In the genomic region with DNA sequence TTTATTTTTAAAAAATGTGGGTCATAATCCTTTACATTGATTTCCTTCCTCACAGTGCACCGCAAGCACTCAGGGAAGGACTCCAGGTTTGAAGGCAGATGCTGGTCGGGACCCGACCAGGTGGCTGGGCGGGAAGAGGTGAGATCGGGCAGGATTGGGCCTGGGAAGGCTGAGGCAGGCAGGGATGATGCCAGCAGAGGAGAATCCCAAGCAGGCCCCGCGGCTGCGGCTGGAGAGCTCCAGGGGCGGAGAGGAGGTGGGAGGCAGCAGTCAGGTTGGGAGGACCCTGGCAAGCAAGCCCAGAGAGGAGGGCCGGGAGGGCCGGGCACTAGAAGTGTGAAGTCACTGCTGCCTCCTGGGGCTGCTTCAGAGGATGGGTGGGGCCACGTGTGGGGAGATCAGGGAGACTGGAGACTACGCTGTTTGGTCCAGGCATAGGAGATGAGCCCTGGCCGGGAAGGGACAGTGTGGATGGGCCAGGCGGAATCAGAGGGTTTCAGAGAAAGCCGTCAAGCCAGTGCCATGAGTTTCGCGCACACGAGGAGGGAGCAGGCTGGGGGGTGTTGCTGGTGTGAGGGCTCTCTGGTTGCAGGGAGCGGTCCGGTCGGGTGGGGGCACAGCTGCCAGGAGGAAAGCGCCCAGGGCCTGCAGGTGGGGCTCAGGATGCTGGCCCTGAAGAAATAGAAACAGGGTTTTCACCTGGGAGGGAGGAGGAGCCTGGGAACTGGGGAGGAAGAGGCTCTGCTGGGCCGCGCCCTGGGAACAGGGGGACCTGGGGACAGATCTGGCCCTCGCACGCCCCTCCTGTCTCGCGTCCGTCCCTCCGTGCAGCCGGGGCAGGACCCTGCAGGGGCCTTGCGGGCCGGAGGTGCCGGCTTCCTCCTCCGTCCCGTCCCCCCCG, we compare ENCODE assay signal across 1 cellular context.
TF ChIP-seq lines count a peak whose summit lies in the region.

No MANE protein-coding gene starts in this region.

TF ChIP-seq in HepG2, 621 proteins besides CTCF, POLR2A, EP300 and RAD21 (continues in another document):
- TF ChIP-seq GTF2F1 (IDR thresholded peaks at IDR 0.05; ENCODE audit: low read length) (no peak), ZNF557 (CRISPR knock-in tag; IDR thresholded peaks at IDR 0.05) (no peak), ZNF746 (CRISPR knock-in tag; IDR thresholded peaks at IDR 0.05) (0 out of 2 replicates have a peak, but pooled peaks have one; percentile 19), HOXD1 (CRISPR knock-in tag; IDR thresholded peaks at IDR 0.05) (no peak), CBX5 (CRISPR knock-in tag; IDR thresholded peaks at IDR 0.05; ENCODE audit: borderline replicate concordance) (0 out of 2 replicates have a peak, but pooled peaks have one; percentile 13), ZNF563 (CRISPR knock-in tag; IDR thresholded peaks at IDR 0.05) (peak; percentile 29; the same call in 1 of the 2 replicates), HNRNPL (IDR thresholded peaks at IDR 0.05; ENCODE audit: low read depth, low read length) (0 out of 2 replicates have a peak, but pooled peaks have one; percentile 50), ZNF768 (CRISPR knock-in tag; IDR thresholded peaks at IDR 0.05) (0 out of 2 replicates have a peak, but pooled peaks have one; percentile 7), AGO1 (IDR thresholded peaks at IDR 0.05; ENCODE audit: low read depth, low read length, poor library complexity, severe bottlenecking) (peak; percentile 63), ZNF883 (CRISPR knock-in tag; IDR thresholded peaks at IDR 0.05; ENCODE audit: not compliant biosample characterization) (peak; percentile 66), KDM2A (CRISPR knock-in tag; IDR thresholded peaks at IDR 0.05; ENCODE audit: borderline replicate concordance, low read depth) (peak; percentile 10; the same call in 1 of the 2 replicates), HNRNPLL (IDR thresholded peaks at IDR 0.05; ENCODE audit: low read depth, low read length, poor library complexity, severe bottlenecking) (peak; percentile 19), ZSCAN25 (CRISPR knock-in tag; IDR thresholded peaks at IDR 0.05) (peak; percentile 49; the same call in 1 of the 2 replicates), ZNF670 (CRISPR knock-in tag; IDR thresholded peaks at IDR 0.05; ENCODE audit: borderline replicate concordance) (no peak)
- TF ChIP-seq, protein P1, sequence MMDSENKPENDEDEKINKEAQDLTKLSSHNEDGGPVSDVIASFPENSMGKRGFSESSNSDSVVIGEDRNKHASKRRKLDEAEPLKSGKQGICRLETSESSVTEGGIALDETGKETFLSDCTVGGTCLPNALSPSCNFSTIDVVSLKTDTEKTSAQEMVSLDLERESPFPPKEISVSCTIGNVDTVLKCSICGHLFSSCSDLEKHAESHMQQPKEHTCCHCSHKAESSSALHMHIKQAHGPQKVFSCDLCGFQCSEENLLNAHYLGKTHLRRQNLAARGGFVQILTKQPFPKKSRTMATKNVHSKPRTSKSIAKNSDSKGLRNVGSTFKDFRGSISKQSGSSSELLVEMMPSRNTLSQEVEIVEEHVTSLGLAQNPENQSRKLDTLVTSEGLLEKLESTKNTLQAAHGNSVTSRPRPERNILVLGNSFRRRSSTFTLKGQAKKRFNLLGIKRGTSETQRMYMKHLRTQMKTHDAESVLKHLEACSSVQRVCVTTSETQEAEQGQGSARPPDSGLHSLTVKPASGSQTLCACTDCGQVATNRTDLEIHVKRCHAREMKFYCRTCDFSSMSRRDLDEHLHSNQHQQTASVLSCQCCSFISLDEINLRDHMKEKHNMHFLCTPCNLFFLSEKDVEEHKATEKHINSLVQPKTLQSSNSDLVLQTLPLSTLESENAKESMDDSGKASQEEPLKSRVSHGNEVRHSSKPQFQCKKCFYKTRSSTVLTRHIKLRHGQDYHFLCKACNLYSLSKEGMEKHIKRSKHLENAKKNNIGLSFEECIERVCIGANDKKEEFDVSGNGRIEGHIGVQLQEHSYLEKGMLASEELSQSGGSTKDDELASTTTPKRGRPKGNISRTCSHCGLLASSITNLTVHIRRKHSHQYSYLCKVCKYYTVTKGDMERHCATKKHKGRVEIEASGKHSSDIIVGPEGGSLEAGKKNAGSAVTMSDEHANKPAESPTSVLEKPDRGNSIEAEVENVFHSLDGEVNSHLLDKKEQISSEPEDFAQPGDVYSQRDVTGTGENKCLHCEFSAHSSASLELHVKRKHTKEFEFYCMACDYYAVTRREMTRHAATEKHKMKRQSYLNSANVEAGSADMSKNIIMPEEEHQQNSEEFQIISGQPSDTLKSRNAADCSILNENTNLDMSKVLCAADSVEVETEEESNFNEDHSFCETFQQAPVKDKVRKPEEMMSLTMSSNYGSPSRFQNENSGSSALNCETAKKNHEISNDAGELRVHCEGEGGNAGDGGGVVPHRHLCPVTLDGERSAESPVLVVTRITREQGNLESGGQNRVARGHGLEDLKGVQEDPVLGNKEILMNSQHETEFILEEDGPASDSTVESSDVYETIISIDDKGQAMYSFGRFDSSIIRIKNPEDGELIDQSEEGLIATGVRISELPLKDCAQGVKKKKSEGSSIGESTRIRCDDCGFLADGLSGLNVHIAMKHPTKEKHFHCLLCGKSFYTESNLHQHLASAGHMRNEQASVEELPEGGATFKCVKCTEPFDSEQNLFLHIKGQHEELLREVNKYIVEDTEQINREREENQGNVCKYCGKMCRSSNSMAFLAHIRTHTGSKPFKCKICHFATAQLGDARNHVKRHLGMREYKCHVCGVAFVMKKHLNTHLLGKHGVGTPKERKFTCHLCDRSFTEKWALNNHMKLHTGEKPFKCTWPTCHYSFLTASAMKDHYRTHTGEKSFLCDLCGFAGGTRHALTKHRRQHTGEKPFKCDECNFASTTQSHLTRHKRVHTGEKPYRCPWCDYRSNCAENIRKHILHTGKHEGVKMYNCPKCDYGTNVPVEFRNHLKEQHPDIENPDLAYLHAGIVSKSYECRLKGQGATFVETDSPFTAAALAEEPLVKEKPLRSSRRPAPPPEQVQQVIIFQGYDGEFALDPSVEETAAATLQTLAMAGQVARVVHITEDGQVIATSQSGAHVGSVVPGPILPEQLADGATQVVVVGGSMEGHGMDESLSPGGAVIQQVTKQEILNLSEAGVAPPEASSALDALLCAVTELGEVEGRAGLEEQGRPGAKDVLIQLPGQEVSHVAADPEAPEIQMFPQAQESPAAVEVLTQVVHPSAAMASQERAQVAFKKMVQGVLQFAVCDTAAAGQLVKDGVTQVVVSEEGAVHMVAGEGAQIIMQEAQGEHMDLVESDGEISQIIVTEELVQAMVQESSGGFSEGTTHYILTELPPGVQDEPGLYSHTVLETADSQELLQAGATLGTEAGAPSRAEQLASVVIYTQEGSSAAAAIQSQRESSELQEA (CRISPR knock-in tag; IDR thresholded peaks at IDR 0.05; ENCODE audit: not compliant biosample characterization) = peak; percentile 63
- TF ChIP-seq, protein P2, sequence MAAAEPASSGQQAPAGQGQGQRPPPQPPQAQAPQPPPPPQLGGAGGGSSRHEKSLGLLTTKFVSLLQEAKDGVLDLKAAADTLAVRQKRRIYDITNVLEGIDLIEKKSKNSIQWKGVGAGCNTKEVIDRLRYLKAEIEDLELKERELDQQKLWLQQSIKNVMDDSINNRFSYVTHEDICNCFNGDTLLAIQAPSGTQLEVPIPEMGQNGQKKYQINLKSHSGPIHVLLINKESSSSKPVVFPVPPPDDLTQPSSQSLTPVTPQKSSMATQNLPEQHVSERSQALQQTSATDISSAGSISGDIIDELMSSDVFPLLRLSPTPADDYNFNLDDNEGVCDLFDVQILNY (CRISPR knock-in tag; conservative IDR thresholded peaks at IDR 0.05) = no peak
- TF ChIP-seq, protein P3, sequence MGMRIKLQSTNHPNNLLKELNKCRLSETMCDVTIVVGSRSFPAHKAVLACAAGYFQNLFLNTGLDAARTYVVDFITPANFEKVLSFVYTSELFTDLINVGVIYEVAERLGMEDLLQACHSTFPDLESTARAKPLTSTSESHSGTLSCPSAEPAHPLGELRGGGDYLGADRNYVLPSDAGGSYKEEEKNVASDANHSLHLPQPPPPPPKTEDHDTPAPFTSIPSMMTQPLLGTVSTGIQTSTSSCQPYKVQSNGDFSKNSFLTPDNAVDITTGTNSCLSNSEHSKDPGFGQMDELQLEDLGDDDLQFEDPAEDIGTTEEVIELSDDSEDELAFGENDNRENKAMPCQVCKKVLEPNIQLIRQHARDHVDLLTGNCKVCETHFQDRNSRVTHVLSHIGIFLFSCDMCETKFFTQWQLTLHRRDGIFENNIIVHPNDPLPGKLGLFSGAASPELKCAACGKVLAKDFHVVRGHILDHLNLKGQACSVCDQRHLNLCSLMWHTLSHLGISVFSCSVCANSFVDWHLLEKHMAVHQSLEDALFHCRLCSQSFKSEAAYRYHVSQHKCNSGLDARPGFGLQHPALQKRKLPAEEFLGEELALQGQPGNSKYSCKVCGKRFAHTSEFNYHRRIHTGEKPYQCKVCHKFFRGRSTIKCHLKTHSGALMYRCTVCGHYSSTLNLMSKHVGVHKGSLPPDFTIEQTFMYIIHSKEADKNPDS (CRISPR knock-in tag; IDR thresholded peaks at IDR 0.05) = no peak
- TF ChIP-seq, protein P4, sequence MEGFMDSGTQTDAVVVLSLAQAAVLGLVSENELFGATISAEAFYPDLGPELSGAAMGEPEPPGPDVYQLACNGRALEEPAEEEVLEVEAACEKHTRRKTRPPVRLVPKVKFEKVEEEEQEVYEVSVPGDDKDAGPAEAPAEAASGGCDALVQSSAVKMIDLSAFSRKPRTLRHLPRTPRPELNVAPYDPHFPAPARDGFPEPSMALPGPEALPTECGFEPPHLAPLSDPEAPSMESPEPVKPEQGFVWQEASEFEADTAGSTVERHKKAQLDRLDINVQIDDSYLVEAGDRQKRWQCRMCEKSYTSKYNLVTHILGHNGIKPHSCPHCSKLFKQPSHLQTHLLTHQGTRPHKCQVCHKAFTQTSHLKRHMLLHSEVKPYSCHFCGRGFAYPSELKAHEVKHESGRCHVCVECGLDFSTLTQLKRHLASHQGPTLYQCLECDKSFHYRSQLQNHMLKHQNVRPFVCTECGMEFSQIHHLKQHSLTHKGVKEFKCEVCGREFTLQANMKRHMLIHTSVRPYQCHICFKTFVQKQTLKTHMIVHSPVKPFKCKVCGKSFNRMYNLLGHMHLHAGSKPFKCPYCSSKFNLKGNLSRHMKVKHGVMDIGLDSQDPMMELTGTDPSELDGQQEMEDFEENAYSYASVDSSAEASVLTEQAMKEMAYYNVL (CRISPR knock-in tag; IDR thresholded peaks at IDR 0.05; ENCODE audit: borderline replicate concordance) = no peak
- TF ChIP-seq, protein P5, sequence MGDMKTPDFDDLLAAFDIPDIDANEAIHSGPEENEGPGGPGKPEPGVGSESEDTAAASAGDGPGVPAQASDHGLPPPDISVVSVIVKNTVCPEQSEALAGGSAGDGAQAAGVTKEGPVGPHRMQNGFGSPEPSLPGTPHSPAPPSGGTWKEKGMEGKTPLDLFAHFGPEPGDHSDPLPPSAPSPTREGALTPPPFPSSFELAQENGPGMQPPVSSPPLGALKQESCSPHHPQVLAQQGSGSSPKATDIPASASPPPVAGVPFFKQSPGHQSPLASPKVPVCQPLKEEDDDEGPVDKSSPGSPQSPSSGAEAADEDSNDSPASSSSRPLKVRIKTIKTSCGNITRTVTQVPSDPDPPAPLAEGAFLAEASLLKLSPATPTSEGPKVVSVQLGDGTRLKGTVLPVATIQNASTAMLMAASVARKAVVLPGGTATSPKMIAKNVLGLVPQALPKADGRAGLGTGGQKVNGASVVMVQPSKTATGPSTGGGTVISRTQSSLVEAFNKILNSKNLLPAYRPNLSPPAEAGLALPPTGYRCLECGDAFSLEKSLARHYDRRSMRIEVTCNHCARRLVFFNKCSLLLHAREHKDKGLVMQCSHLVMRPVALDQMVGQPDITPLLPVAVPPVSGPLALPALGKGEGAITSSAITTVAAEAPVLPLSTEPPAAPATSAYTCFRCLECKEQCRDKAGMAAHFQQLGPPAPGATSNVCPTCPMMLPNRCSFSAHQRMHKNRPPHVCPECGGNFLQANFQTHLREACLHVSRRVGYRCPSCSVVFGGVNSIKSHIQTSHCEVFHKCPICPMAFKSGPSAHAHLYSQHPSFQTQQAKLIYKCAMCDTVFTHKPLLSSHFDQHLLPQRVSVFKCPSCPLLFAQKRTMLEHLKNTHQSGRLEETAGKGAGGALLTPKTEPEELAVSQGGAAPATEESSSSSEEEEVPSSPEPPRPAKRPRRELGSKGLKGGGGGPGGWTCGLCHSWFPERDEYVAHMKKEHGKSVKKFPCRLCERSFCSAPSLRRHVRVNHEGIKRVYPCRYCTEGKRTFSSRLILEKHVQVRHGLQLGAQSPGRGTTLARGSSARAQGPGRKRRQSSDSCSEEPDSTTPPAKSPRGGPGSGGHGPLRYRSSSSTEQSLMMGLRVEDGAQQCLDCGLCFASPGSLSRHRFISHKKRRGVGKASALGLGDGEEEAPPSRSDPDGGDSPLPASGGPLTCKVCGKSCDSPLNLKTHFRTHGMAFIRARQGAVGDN (CRISPR knock-in tag; IDR thresholded peaks at IDR 0.05) = peak; percentile 72
- TF ChIP-seq, protein P6, sequence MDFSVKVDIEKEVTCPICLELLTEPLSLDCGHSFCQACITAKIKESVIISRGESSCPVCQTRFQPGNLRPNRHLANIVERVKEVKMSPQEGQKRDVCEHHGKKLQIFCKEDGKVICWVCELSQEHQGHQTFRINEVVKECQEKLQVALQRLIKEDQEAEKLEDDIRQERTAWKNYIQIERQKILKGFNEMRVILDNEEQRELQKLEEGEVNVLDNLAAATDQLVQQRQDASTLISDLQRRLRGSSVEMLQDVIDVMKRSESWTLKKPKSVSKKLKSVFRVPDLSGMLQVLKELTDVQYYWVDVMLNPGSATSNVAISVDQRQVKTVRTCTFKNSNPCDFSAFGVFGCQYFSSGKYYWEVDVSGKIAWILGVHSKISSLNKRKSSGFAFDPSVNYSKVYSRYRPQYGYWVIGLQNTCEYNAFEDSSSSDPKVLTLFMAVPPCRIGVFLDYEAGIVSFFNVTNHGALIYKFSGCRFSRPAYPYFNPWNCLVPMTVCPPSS (IDR thresholded peaks at IDR 0.05) = no peak
